In the genomic region with DNA sequence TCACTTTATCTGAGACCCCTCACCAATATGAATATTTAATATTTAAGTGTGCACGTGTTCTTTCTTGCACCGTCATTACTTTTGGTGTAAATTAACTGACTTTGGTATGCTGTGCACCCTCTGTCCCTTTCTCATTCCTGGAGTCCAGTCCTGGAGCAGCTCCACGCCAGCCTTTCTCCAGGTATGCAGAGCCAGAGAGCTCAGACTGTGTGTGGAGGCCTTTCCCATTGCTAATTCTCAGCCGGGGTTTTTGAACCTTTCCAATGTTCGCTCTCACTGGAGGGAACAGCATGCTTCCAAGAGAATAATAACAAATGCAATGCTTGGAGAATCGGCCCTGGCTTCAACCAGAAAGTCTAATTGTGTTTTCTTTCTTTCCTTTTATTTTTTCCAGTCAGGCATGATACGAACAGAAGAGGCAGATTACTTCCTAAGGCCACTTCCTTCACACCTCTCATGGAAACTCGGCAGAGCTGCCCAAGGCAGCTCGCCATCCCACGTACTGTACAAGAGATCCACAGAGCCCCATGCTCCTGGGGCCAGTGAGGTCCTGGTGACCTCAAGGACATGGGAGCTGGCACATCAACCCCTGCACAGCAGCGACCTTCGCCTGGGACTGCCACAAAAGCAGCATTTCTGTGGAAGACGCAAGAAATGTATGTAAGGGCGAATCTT, we compare ENCODE assay signal across 24 cellular contexts. TPM values are rescaled to one million over a fixed set of nuclear protein-coding genes. Genes with fewer than 3 reads are reported as not detected.
"Had no signal": no experiment of that assay in that cellular context is flagged by ENCODE, and none has a peak within 500 bp of the region (broad histone marks: within the 10 kb centered on the region; RNA-seq: fewer than 3 reads in every experiment).

No MANE protein-coding gene starts in this region.

- DNase-seq: activated CD4-positive, alpha-beta memory T cell treated with anti-CD3 and anti-CD28 coated beads, Interleukin-2, amount 10 ng/mL, durations not matched to agents 7 days and 5 days; activated CD4-positive, alpha-beta T cell treated with anti-CD3 and anti-CD28 coated beads, Interleukin-2, amount 10 ng/mL, durations not matched to agents 24 days and 14 days; activated effector memory CD4-positive, alpha-beta T cell treated with Interleukin-2 at 50 U/mL for 16 hours; activated naive CD4-positive, alpha-beta T cell treated with anti-CD3 and anti-CD28 coated beads, Interleukin-2, amount 10 ng/mL, durations not matched to agents 7 days and 5 days; activated naive CD8-positive, alpha-beta T cell treated with anti-CD3 and anti-CD28 coated beads, Interleukin-2, amount 50 U/mL, for 24 hours; activated T-cell treated with anti-CD3 and anti-CD28 coated beads, Interleukin-2, amount 50 U/mL, for 72 hours; dermis blood vessel endothelial cell; effector CD8-positive, alpha-beta T cell; esophagus squamous epithelium; gastrocnemius medialis; hippocampal formation; left lung; midbrain; natural killer cell; right cardiac atrium; stimulated activated CD4-positive, alpha-beta T cell treated with anti-CD3 and anti-CD28 coated beads, Interleukin-12 subunit alpha, Interleukin-12 subunit beta, amount 100 ng/mL, for 4 hours; tibial artery had no signal

- H3K79me2 ChIP-seq: parathyroid adenoma had no signal

- H3K9ac ChIP-seq: parathyroid adenoma had no signal

- H3K27me3 ChIP-seq: esophagus squamous epithelium, gastrocnemius medialis, tibial artery had no signal

- H3K9me3 ChIP-seq: esophagus squamous epithelium, gastrocnemius medialis, left lung, tibial artery had no signal

- H3K4me1 ChIP-seq: esophagus squamous epithelium, gastrocnemius medialis, left lung, parathyroid adenoma, tibial artery had no signal

- FAIRE-seq: endothelial cell of umbilical vein, keratinocyte had no signal

- H3K36me3 ChIP-seq: esophagus squamous epithelium, gastrocnemius medialis, left lung, tibial artery had no signal

- H3K27ac ChIP-seq: esophagus squamous epithelium, gastrocnemius medialis, left lung, parathyroid adenoma, tibial artery had no signal

- H2AFZ ChIP-seq: parathyroid adenoma had no signal

- H3K4me3 ChIP-seq: esophagus squamous epithelium, gastrocnemius medialis, left lung, lung, tibial artery had no signal

RNA-seq across cellular contexts. Expression of gene ADAMTS16, which starts 41.7 kb away (rescaled TPM):
- total RNA-seq: activated CD4-positive, alpha-beta memory T cell treated with anti-CD3 and anti-CD28 coated beads, Interleukin-2, amount 10 ng/mL, durations not matched to agents 7 days and 5 days; activated CD4-positive, alpha-beta T cell treated with anti-CD3 and anti-CD28 coated beads, Interleukin-2, amount 10 ng/mL, durations not matched to agents 24 days and 14 days; activated T-cell treated with anti-CD3 and anti-CD28 coated beads, Interleukin-2, amount 50 U/mL, for 72 hours; cardiac septum; dermis blood vessel endothelial cell; endothelial cell of umbilical vein; gastrocnemius medialis; natural killer cell; pulmonary artery endothelial cell; right cardiac atrium; T-helper 2 cell treated with Interferon-gamma antibody and Interleukin-4, amounts not matched to agents 100 ng/mL and 5 ng/mL, for 36 hours had no signal
- polyA plus RNA-seq: endothelial cell of umbilical vein, keratinocyte, lung, right cardiac atrium had no signal
